Comparison of ENCODE assay signal across 1 cellular context in the genomic region with DNA sequence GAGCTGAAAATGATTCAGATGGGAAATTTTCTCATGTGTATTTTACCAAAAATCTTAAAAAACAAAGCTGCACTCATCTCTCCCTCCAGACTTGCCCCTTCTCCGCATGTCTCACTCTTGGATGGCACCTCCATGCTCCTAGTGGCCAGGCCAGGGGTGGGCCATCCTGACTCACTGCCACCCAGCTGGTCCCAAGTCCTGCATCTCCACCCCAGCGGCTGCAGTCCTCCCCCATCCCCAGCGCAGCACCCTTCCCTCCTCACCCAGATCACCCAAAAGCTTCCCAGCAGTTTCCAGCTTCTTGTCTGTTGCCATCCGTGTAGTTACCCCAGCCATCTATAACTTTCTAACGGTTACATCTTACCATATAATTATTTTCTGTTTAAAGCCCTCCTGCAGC.
TF ChIP-seq lines count a peak whose summit lies in the region.

No MANE protein-coding gene starts in this region.

TF ChIP-seq in HepG2, 621 proteins besides CTCF, POLR2A, EP300 and RAD21:
- TF ChIP-seq KDM2A (CRISPR knock-in tag; IDR thresholded peaks at IDR 0.05; ENCODE audit: borderline replicate concordance, low read depth) = no peak
TF ChIP-seq in HepG2: peak in this region for 0.
